ENCODE assay signal across 8 cellular contexts in the genomic region with DNA sequence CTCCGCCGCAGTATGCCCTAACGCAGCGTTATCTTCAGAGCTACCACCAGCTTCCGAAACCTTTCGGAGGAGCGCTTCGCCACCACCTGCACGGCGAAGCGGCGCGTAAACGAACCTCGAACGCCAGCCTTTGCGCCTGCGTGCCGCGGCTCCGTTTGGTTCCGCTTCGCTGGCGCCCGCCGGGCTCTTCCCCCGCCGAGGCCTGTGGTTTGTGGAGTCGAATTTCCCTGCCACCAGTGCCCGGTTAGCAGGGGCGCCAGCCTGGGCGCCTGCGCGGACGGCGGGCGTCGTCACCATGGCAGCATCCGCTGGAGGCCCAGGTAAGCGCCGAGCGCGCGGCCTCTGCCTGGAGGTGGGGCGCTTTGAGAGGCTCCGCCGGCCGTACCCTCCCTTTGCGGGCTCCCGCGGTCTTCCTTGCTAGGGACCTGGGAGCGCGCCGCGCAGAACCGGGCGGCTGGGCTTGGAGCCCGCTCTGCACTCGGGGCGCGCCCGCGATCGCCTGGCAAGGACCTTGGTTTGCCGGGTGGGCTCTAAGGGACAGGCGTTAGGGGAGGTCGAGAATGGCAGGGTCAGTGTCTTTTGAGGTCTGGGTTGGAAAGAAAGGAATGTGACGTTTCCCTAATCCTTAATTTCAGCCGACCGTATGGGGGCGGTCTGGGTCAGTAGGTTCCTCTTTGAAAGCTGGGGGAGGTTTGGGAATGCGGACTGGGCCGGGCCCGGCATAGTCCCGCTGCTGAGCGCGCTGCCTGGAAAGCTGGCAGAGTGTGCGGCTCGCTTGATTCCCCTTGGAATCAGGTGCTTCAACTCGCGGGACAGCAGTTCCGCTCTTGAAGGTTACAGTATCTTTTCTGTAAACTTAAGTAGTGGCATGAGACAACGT. TPM values are rescaled to one million over a fixed set of nuclear protein-coding genes. Genes with fewer than 3 reads are reported as not detected.
DNase-seq lines count a peak whose midpoint lies in the region; ATAC-seq, FAIRE-seq and TF ChIP-seq lines count a peak whose summit lies in the region.

A gene with protein sequence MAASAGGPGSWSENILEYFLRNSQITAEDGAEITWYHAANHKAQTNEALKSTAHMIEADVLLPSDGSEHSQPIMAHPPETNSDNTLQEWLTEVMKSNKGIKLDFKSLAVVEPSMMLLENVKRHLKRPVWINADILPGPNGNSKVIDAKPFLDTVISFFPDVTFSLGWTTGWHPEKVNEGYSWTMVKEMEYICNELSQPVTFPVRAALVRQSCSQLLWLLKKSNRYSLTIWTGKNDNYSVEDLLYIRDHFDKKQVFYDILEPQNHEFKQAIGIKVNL (plus strand): TSS at position 272 of the 880 bp plus-strand sequence. CDS start 24 bp downstream, at position 296.

- FAIRE-seq in GM19239 (lab: Jason Lieb, UNC), result peak; percentile 85

- peak within 1 kb of the TSS; percentile 57 for H3K4me3 ChIP-seq in colonic mucosa

- no peaks in the 10 kb centered on the region for H3K9me3 ChIP-seq in colonic mucosa

- peak within 1 kb of the TSS; percentile 60 to 90 for H3K9ac ChIP-seq in colonic mucosa (ENCODE audit: low read depth in 2 of 2, low read length in 2 of 2)

- DNase-seq in Ammon's horn (ENCODE audit: low spot score), result peak; percentile 86
- DNase-seq in GM19239 (ENCODE audit: insufficient read length, low spot score), result peak; percentile 62
- peak; percentile 90 for DNase-seq in NCI-H460 (ENCODE audit: extremely low read depth, low read depth)
- peak; percentile 84 for DNase-seq in activated CD4-positive, alpha-beta T cell treated with anti-CD3 and anti-CD28 coated beads for 48 hours
- peak; percentile 90 for DNase-seq in colonic mucosa
- peak; percentile 65 to 67 for DNase-seq in stimulated activated CD4-positive, alpha-beta T cell treated with anti-CD3 and anti-CD28 coated beads, Interleukin-15, amount 100 ng/mL, for 48 hours (ENCODE audit: low read depth in 2 of 2)

- no peak for TF ChIP-seq CTCF in colonic mucosa (IDR thresholded peaks at IDR 0.05)

- intact Hi-C loops in colonic mucosa (cut with DNase I), result no loop called here

- H3K27ac ChIP-seq in colonic mucosa, result peak within 1 kb of the TSS; percentile 56
- peak within 1 kb of the TSS; percentile 46 for H3K27ac ChIP-seq in layer of hippocampus (ENCODE audit: low read depth, low read length)

- peak; percentile 93 for ATAC-seq in HG03439 (IDR thresholded peaks at IDR 0.05; ENCODE audit: unreplicated experiment)

- no peaks in the 10 kb centered on the region for H3K4me1 ChIP-seq in colonic mucosa

- H3K27me3 ChIP-seq in colonic mucosa (no peaks in the 10 kb centered on the region), layer of hippocampus (ENCODE audit: control insufficient read depth, insufficient read depth, low read length) (no peaks in the 10 kb centered on the region)

- no peaks in the 10 kb centered on the region for H3K36me3 ChIP-seq in colonic mucosa

RNA-seq across cellular contexts. Expression of the gene that starts here (rescaled TPM):
- 2.3 TPM in 2 replicates for total RNA-seq in NCI-H460 (2014; rRNA removed; shearing (Covaris generic))
- 1.8 and 1.9 TPM in 2 replicates for polyA plus RNA-seq in NCI-H460 (2014; cell fraction: nucleus; rRNA removed)
- 1 to 10 TPM; 1.4 to 2.4 TPM for total RNA-seq in colonic mucosa

Comparison
In these comparisons a context has a peak if more than half of its experiments do, and no peak if none do; other contexts are left out.
1. Peak in every context shown above with its lines: DNase-seq, ATAC-seq, H3K4me3 ChIP-seq and H3K27ac ChIP-seq.